8 cellular contexts compared by ENCODE assay signal in genomic region chr6:75934643-75935472, GRCh38.
DNase-seq lines count a peak whose midpoint lies in the region; ATAC-seq and TF ChIP-seq lines count a peak whose summit lies in the region.

No MANE protein-coding gene starts in this region.

- CTCF ChIA-PET in CD4-positive, alpha-beta memory T cell (lab: Charles Lee; ENCODE audit: partially characterized antibody): interaction anchor here (1.0 to 2.3 kb wide), 7 partner anchors 8 to 72 kb away, joined by 3 to 10 read pairs (median 4); no protein-coding TSS in a partner anchor

- peak overlapping the region; percentile 50 to 90 (median 78) for H3K4me3 Mint-ChIP-seq in CD4-positive, alpha-beta memory T cell

- no peaks in the 10 kb centered on the region for H3K9me3 ChIP-seq in CD4-positive, alpha-beta memory T cell (ENCODE audit: control insufficient read depth in 1 of 2, low read length in 2 of 2)
- H3K9me3 ChIP-seq in esophagus squamous epithelium: no peaks in the 10 kb centered on the region
- no peaks in the 10 kb centered on the region for H3K9me3 ChIP-seq in muscle layer of colon (ENCODE audit: low read length)
- no peaks in the 10 kb centered on the region for H3K9me3 ChIP-seq in upper lobe of right lung

- H3K27ac Mint-ChIP-seq in CD4-positive, alpha-beta memory T cell: no peak overlapping the region

- H3K27me3 Mint-ChIP-seq in CD4-positive, alpha-beta memory T cell: peaks cover 6 to 10% of the 10 kb centered on the region in 2 donors

- peaks cover 9% of the 10 kb centered on the region for H3K4me1 ChIP-seq in CD4-positive, alpha-beta memory T cell (ENCODE audit: insufficient read depth, low read length)
- H3K4me1 ChIP-seq in esophagus squamous epithelium (peaks cover 0 to 11% (median 6%) of the 10 kb centered on the region in 3 donors), muscle layer of colon (ENCODE audit: insufficient read depth, low read length) (no peaks in the 10 kb centered on the region), upper lobe of right lung (peaks cover 10% of the 10 kb centered on the region)

- DNase-seq in CD4-positive, alpha-beta memory T cell: peak in 4 of 5 donors; percentile 26 to 30 (median 28)
- DNase-seq in NCI-H2171 (lab: John Stamatoyannopoulos, UW) (peak; percentile 51), esophagus squamous epithelium (lab: John Stamatoyannopoulos, UW) (no peak), upper lobe of right lung (no peak)

- H3K27ac ChIP-seq in CD4-positive, alpha-beta memory T cell (ENCODE audit: low read depth, low read length): no peak overlapping the region
- no peak overlapping the region for H3K27ac ChIP-seq in esophagus squamous epithelium
- H3K27ac ChIP-seq in muscle layer of colon (ENCODE audit: low read depth, low read length): no peak overlapping the region
- no peak overlapping the region for H3K27ac ChIP-seq in upper lobe of right lung

- no peaks in the 10 kb centered on the region for H3K36me3 Mint-ChIP-seq in CD4-positive, alpha-beta memory T cell

- H3K9ac ChIP-seq in muscle layer of colon (ENCODE audit: low read length): no peak overlapping the region

- no peaks in the 10 kb centered on the region for H3K36me3 ChIP-seq in CD4-positive, alpha-beta memory T cell (ENCODE audit: insufficient read depth, low read length)
- no peaks in the 10 kb centered on the region for H3K36me3 ChIP-seq in esophagus squamous epithelium
- H3K36me3 ChIP-seq in muscle layer of colon (ENCODE audit: insufficient read depth, low read length): no peaks in the 10 kb centered on the region
- H3K36me3 ChIP-seq in upper lobe of right lung: no peaks in the 10 kb centered on the region

- TF ChIP-seq CTCF in WI38 (IDR thresholded peaks at IDR 0.05; ENCODE audit: low read depth, low read length) (peak; percentile 62), esophagus squamous epithelium (IDR thresholded peaks at IDR 0.05) (peak in 5 of 6 experiments; percentile 40 to 63 (median 45)), upper lobe of right lung (IDR thresholded peaks at IDR 0.05) (peak; percentile 70)

- WGBS in esophagus squamous epithelium, 2 donors: 5 to 9% methylated on average over 14 to 24 of the region's 32 CpGs

- intact Hi-C loops in CD4-positive, alpha-beta memory T cell (cut with micrococcal nuclease): no loop called here
- intact Hi-C loops in esophagus squamous epithelium (cut with DNase I) (no loop called here), upper lobe of right lung (cut with DNase I) (no loop called here)

- POLR2A ChIA-PET in CD4-positive, alpha-beta memory T cell (lab: Charles Lee; ENCODE audit: partially characterized antibody): no interaction called here

- no peaks in the 10 kb centered on the region for H3K27me3 ChIP-seq in CD4-positive, alpha-beta memory T cell (ENCODE audit: insufficient read depth, low read length)
- H3K27me3 ChIP-seq in esophagus squamous epithelium: peaks cover 0 to 15% (median 0%) of the 10 kb centered on the region in 4 donors
- no peaks in the 10 kb centered on the region for H3K27me3 ChIP-seq in muscle layer of colon (ENCODE audit: control insufficient read depth in 1 of 2, insufficient read depth in 2 of 2, low read length in 2 of 2)
- peaks cover 7% of the 10 kb centered on the region for H3K27me3 ChIP-seq in upper lobe of right lung

- ATAC-seq in GM18907 (IDR thresholded peaks at IDR 0.05; ENCODE audit: unreplicated experiment) (peak; percentile 85), HG03097 (IDR thresholded peaks at IDR 0.05; ENCODE audit: low FRiP score, unreplicated experiment) (peak; percentile 72), upper lobe of right lung (peak; percentile 87)

- H3K4me1 Mint-ChIP-seq in CD4-positive, alpha-beta memory T cell: peaks cover 4 to 10% (median 7%) of the 10 kb centered on the region in 4 donors

- H3K9me3 Mint-ChIP-seq in CD4-positive, alpha-beta memory T cell: peaks cover 0 to 2% (median 0%) of the 10 kb centered on the region in 8 donors

- H3K4me3 ChIP-seq in CD4-positive, alpha-beta memory T cell (ENCODE audit: low read length in 2 of 2): no peak overlapping the region
- H3K4me3 ChIP-seq in WI38 (ENCODE audit: low read depth, low read length) (peak overlapping the region; percentile 48), esophagus squamous epithelium (peak overlapping the region; percentile 9 to 56 (median 36)), muscle layer of colon (ENCODE audit: low read depth in 1 of 2, low read length in 2 of 2) (peak overlapping the region; percentile 14 to 60), upper lobe of right lung (peak overlapping the region; percentile 38)

- no peak for TF ChIP-seq POLR2A in esophagus squamous epithelium (IDR thresholded peaks at IDR 0.05)

Comparison
In these comparisons a context has a peak if more than half of its experiments do, and no peak if none do; other contexts are left out.
1. DNase-seq: peak in CD4-positive, alpha-beta memory T cell (4 of 5) and NCI-H2171 (single experiment); none in esophagus squamous epithelium (single experiment) and upper lobe of right lung (single experiment).
2. H3K4me3 ChIP-seq: peak in WI38 (single experiment), esophagus squamous epithelium (4 of 4), muscle layer of colon (2 of 2) and upper lobe of right lung (single experiment); none in CD4-positive, alpha-beta memory T cell (0 of 2).
3. Peak in every context shown above with its lines, with median percentiles within 50 percentile points of each other: ATAC-seq and CTCF ChIP-seq.